ENCODE assay signal across 11 cellular contexts in genomic region chr5:10712574-10713366, GRCh38. TPM values are rescaled to one million over a fixed set of nuclear protein-coding genes. Genes with fewer than 3 reads are reported as not detected.
DNase-seq lines count a peak whose midpoint lies in the region; ATAC-seq and TF ChIP-seq lines count a peak whose summit lies in the region.
"Had no signal": no experiment of that assay in that cellular context is flagged by ENCODE, and none has a peak within 500 bp of the region (broad histone marks: within the 10 kb centered on the region; RNA-seq: fewer than 3 reads in every experiment).

No MANE protein-coding gene starts in this region.

- ATAC-seq in activated T-cell treated with anti-CD3 and anti-CD28 coated beads, Interleukin-2, amount 50 U/mL, for 72 hours (replicated peaks in 1 of 2) = peak; percentile 49 to 72
- ATAC-seq in GM23338 (no peak), HG03342 (IDR thresholded peaks at IDR 0.05; ENCODE audit: unreplicated experiment) (peak; percentile 72)
- ATAC-seq: left ventricle myocardium superior had no signal

- no peaks in the 10 kb centered on the region for H3K27me3 ChIP-seq in GM23338 (ENCODE audit: insufficient read depth)
- H3K27me3 ChIP-seq in MG63 = no peaks in the 10 kb centered on the region

- H3K4me1 Mint-ChIP-seq in activated T-cell treated with anti-CD3 and anti-CD28 coated beads, Interleukin-2, amount 50 U/mL, for 72 hours (ENCODE audit: low read depth) = peaks cover 15% of the 10 kb centered on the region
- H3K4me1 Mint-ChIP-seq in activated T-cell treated with anti-CD3 and anti-CD28 coated beads, Interleukin-2, amount 50 U/mL, for 24 hours (ENCODE audit: low read depth) = peaks cover 13% of the 10 kb centered on the region
- H3K4me1 Mint-ChIP-seq in GM23338 = peaks cover 7% of the 10 kb centered on the region; the same call in 2 of the 3 replicates
- H3K4me1 Mint-ChIP-seq in progenitor cell of endocrine pancreas (ENCODE audit: low read depth) = peaks cover 3% of the 10 kb centered on the region

- H3K4me3 ChIP-seq in GM23338 (no peak overlapping the region), MG63 (no peak overlapping the region)

- no peaks in the 10 kb centered on the region for H3K79me2 ChIP-seq in GM23338 (replicated peaks; ENCODE audit: insufficient read depth)

- H3K9me2 ChIP-seq in GM23338 (ENCODE audit: insufficient read depth) = no peaks in the 10 kb centered on the region; the same call in 1 of the 2 replicates

- H3F3A ChIP-seq in GM23338 (replicated peaks; ENCODE audit: low read depth) = no peaks in the 10 kb centered on the region

- no peak overlapping the region for H2AFZ ChIP-seq in GM23338

- H3K27ac ChIP-seq in GM23338 (ENCODE audit: low read depth) = no peak overlapping the region
- H3K27ac ChIP-seq: HL-60 had no signal

- no peak for DNase-seq in activated T-cell treated with anti-CD3 and anti-CD28 coated beads, Interleukin-2, amount 50 U/mL, for 72 hours
- DNase-seq in activated T-cell treated with anti-CD3 and anti-CD28 coated beads, Interleukin-2, amount 50 U/mL, for 24 hours = no peak
- DNase-seq in GM23338 (ENCODE audit: low spot score) (no peak), progenitor cell of endocrine pancreas (ENCODE audit: low spot score, unreplicated experiment) (no peak), cerebellum (ENCODE audit: low spot score) (no peak), MG63 (no peak)
- DNase-seq in activated CD4-positive, alpha-beta T cell treated with anti-CD3 and anti-CD28 coated beads, Interleukin-2, amount 50 U/mL, for 1 hour = no peak
- DNase-seq: left ventricle myocardium superior, NCI-H1092 treated with DMSO at 0.1 percent for 48 hours had no signal

- H3K4me3 Mint-ChIP-seq in activated T-cell treated with anti-CD3 and anti-CD28 coated beads, Interleukin-2, amount 50 U/mL, for 72 hours = no peak overlapping the region
- no peak overlapping the region for H3K4me3 Mint-ChIP-seq in activated T-cell treated with anti-CD3 and anti-CD28 coated beads, Interleukin-2, amount 50 U/mL, for 24 hours
- H3K4me3 Mint-ChIP-seq in GM23338 (no peak overlapping the region), progenitor cell of endocrine pancreas (ENCODE audit: low read depth) (no peak overlapping the region)

- H3K36me3 Mint-ChIP-seq in activated T-cell treated with anti-CD3 and anti-CD28 coated beads, Interleukin-2, amount 50 U/mL, for 72 hours (ENCODE audit: insufficient read depth in 2 of 2) = no peaks in the 10 kb centered on the region
- H3K36me3 Mint-ChIP-seq in activated T-cell treated with anti-CD3 and anti-CD28 coated beads, Interleukin-2, amount 50 U/mL, for 24 hours (ENCODE audit: low read depth) = peaks cover 51% of the 10 kb centered on the region
- H3K36me3 Mint-ChIP-seq in GM23338 (ENCODE audit: low read depth) (peaks cover 9% of the 10 kb centered on the region), progenitor cell of endocrine pancreas (ENCODE audit: insufficient read depth) (peaks cover 29% of the 10 kb centered on the region)

- peaks cover 8% of the 10 kb centered on the region; the same call in 1 of the 2 replicates for H4K20me1 ChIP-seq in GM23338 (replicated peaks; ENCODE audit: insufficient read depth)

- H3K9me3 Mint-ChIP-seq in activated T-cell treated with anti-CD3 and anti-CD28 coated beads, Interleukin-2, amount 50 U/mL, for 72 hours = no peaks in the 10 kb centered on the region
- no peaks in the 10 kb centered on the region for H3K9me3 Mint-ChIP-seq in activated T-cell treated with anti-CD3 and anti-CD28 coated beads, Interleukin-2, amount 50 U/mL, for 24 hours
- no peaks in the 10 kb centered on the region; the same call in 1 of the 3 replicates for H3K9me3 Mint-ChIP-seq in GM23338
- no peaks in the 10 kb centered on the region for H3K9me3 Mint-ChIP-seq in progenitor cell of endocrine pancreas (ENCODE audit: low read depth)

- no peak overlapping the region for H3K27ac Mint-ChIP-seq in activated T-cell treated with anti-CD3 and anti-CD28 coated beads, Interleukin-2, amount 50 U/mL, for 72 hours
- H3K27ac Mint-ChIP-seq in activated T-cell treated with anti-CD3 and anti-CD28 coated beads, Interleukin-2, amount 50 U/mL, for 24 hours = no peak overlapping the region
- H3K27ac Mint-ChIP-seq in GM23338 = peak overlapping the region; percentile 14; the same call in 1 of the 2 replicates
- peak overlapping the region; percentile 26 for H3K27ac Mint-ChIP-seq in progenitor cell of endocrine pancreas

- H3K27me3 Mint-ChIP-seq in activated T-cell treated with anti-CD3 and anti-CD28 coated beads, Interleukin-2, amount 50 U/mL, for 72 hours (ENCODE audit: low read depth) = no peaks in the 10 kb centered on the region
- no peaks in the 10 kb centered on the region for H3K27me3 Mint-ChIP-seq in activated T-cell treated with anti-CD3 and anti-CD28 coated beads, Interleukin-2, amount 50 U/mL, for 24 hours
- H3K27me3 Mint-ChIP-seq in GM23338 (ENCODE audit: insufficient read depth, low read depth, poor library complexity) (peaks cover 6% of the 10 kb centered on the region), progenitor cell of endocrine pancreas (no peaks in the 10 kb centered on the region)

- peaks cover 8% of the 10 kb centered on the region for H3K9me3 ChIP-seq in MG63

- no peaks in the 10 kb centered on the region for H3K4me1 ChIP-seq in GM23338 (ENCODE audit: insufficient read depth)

- H3K36me3 ChIP-seq in GM23338 (ENCODE audit: insufficient read depth) = no peaks in the 10 kb centered on the region
- peaks cover 55% of the 10 kb centered on the region for H3K36me3 ChIP-seq in MG63

- no peak overlapping the region for H3K4me2 ChIP-seq in GM23338

- no peak for TF ChIP-seq CTCF in GM23338 (conservative IDR thresholded peaks at IDR 0.05; ENCODE audit: low read depth in 2 of 2)
- no peak for TF ChIP-seq CTCF in progenitor cell of endocrine pancreas (IDR thresholded peaks at IDR 0.05; ENCODE audit: unreplicated experiment)

TF ChIP-seq in GM23338, 12 proteins besides CTCF, POLR2A, EP300 and RAD21 (continues in another document):
- TF ChIP-seq CREB1 (CRISPR knock-in tag; IDR thresholded peaks at IDR 0.05; ENCODE audit: low read depth) (no peak), JUNB (IDR thresholded peaks at IDR 0.05; ENCODE audit: unreplicated experiment) (no peak), EZH2 (IDR thresholded peaks at IDR 0.05; ENCODE audit: low read depth, unreplicated experiment) (no peak)

RNA-seq across cellular contexts. Expression of gene DAP, which starts 48.3 kb away (rescaled TPM):
- total RNA-seq in activated T-cell treated with anti-CD3 and anti-CD28 coated beads, Interleukin-2, amount 50 U/mL, for 72 hours = 10 to 100 TPM; 55.9 to 61.6 TPM
- 32.7 and 35.7 TPM in 2 replicates for total RNA-seq in GM23338 (2014; rRNA removed; shearing (Covaris generic))
- polyA plus RNA-seq in GM23338 (2016; fragmentation: Nextera tagmentation; extraction: Ambion mirVana) = 31.5 and 37.6 TPM in 2 replicates
- total RNA-seq in progenitor cell of endocrine pancreas (91.1 and 91.4 TPM in 2 replicates), cerebellum (17.4 TPM)
- 20.1 and 26.4 TPM in 2 replicates for total RNA-seq in MG63 (2014; rRNA removed; shearing (Covaris generic); ENCODE audit: low replicate concordance)

Comparison
In these comparisons a context has a peak if more than half of its experiments do, and no peak if none do; other contexts are left out.
1. H3K27ac Mint-ChIP-seq: peak in GM23338 (single experiment) and progenitor cell of endocrine pancreas (single experiment); none in activated T-cell treated with anti-CD3 and anti-CD28 coated beads, Interleukin-2, amount 50 U/mL, for 72 hours (single experiment) and activated T-cell treated with anti-CD3 and anti-CD28 coated beads, Interleukin-2, amount 50 U/mL, for 24 hours (single experiment).